ENCODE assay signal across 18 cellular contexts in genomic region chr14:99931308-99931707, GRCh38.
"Had no signal": no experiment of that assay in that cellular context is flagged by ENCODE, and none has a peak within 500 bp of the region (broad histone marks: within the 10 kb centered on the region; RNA-seq: fewer than 3 reads in every experiment).

No MANE protein-coding gene starts in this region.

- H3K36me3 Mint-ChIP-seq: activated naive CD8-positive, alpha-beta T cell treated with anti-CD3 and anti-CD28 coated beads, Interleukin-2, amount 10 ng/mL, durations not matched to agents 7 days and 5 days had no signal

- H3K4me1 Mint-ChIP-seq: activated B cell treated with CpG ODN at 0.5 μM for 24 hours; activated naive CD8-positive, alpha-beta T cell treated with anti-CD3 and anti-CD28 coated beads, Interleukin-2, amount 10 ng/mL, durations not matched to agents 7 days and 5 days; T-helper 17 cell had no signal

- DNase-seq: activated B cell treated with CpG ODN at 0.5 μM for 24 hours; activated CD4-positive, alpha-beta T cell treated with anti-CD3 and anti-CD28 coated beads for 1 hour; activated CD4-positive, alpha-beta T cell treated with anti-CD3 and anti-CD28 coated beads, Interleukin-2, amount 50 U/mL, for 1 hour; activated naive CD4-positive, alpha-beta T cell treated with anti-CD3 and anti-CD28 coated beads, Interleukin-2, amount 50 U/mL, for 16 hours; activated naive CD8-positive, alpha-beta T cell treated with anti-CD3 and anti-CD28 coated beads, Interleukin-2, amount 10 ng/mL, durations not matched to agents 7 days and 5 days; activated T-cell treated with anti-CD3 and anti-CD28 coated beads for 4 hours; adrenal gland; cerebellar nuclear complex; Kasumi-1; KBM-7; NCI-H146; NCI-H1930; NCI-H226; NCI-H526; SIG-M5; T-helper 17 cell; T-helper 9 cell had no signal

- H3K4me3 Mint-ChIP-seq: activated B cell treated with CpG ODN at 0.5 μM for 24 hours; activated CD4-positive, alpha-beta memory T cell treated with anti-CD3 and anti-CD28 coated beads, Interleukin-2, amount 10 ng/mL, durations not matched to agents 7 days and 5 days; activated naive CD8-positive, alpha-beta T cell treated with anti-CD3 and anti-CD28 coated beads, Interleukin-2, amount 10 ng/mL, durations not matched to agents 7 days and 5 days; T-helper 17 cell had no signal

- ATAC-seq: T-helper 17 cell had no signal

- H3K27ac Mint-ChIP-seq: activated B cell treated with CpG ODN at 0.5 μM for 24 hours; activated naive CD8-positive, alpha-beta T cell treated with anti-CD3 and anti-CD28 coated beads, Interleukin-2, amount 10 ng/mL, durations not matched to agents 7 days and 5 days; T-helper 17 cell had no signal
